In the genomic region with DNA sequence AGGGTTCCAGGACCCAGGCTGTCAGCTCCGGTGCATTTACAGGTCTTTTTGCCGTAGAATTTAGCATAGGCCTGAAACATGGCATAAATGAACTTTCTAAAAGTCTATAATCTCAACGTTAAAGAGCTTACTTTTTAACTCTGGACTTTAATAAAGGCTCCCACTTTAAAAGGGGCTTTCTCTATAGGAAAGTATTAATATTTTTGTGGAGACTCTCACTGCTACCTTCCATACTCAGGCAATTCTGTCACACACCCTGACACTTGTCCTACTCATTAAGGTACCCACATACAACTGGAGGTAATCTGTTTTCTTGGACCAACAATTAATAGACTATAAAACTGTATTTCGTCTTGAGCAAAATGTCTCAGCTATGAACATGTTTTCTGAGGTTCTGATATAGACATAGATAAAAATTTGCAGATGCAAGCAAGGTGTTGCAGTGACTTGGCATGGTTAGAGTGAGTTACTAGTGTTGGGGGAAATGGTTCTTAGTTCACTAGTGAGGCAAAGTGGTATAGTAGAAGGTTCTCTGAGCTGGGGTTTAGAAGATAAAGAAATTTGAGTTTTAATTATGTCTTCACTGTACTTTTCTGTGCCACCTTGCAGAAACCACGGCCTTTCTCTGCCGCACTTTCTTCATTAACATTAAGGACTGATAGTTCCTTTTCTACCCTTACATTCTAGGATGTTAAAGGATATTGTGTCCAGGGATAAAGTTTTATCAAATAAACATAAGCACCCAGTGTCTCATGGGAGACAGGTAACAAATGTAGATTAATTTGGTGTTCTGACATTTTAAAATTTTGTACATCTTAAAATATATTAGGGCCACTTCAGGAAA, we compare ENCODE assay signal across 8 cellular contexts. TPM values are rescaled to one million over a fixed set of nuclear protein-coding genes. Genes with fewer than 3 reads are reported as not detected.
DNase-seq lines count a peak whose midpoint lies in the region; ATAC-seq and TF ChIP-seq lines count a peak whose summit lies in the region.

No MANE protein-coding gene starts in this region.

- ATAC-seq in GM19455 (IDR thresholded peaks at IDR 0.05; ENCODE audit: unreplicated experiment) (no peak), GM19467 (IDR thresholded peaks at IDR 0.05; ENCODE audit: unreplicated experiment) (no peak)

- peak overlapping the region; percentile 79 for H3K4me3 Mint-ChIP-seq in T-helper 2 cell treated with Interferon-gamma antibody and Interleukin-4, amounts not matched to agents 5 μg/mL and 100 μg/mL, for 36 hours
- peak overlapping the region; percentile 92 for H3K4me3 Mint-ChIP-seq in glutamatergic neuron (ENCODE audit: unreplicated experiment)

- peak overlapping the region; percentile 73 to 87 (median 85) for H3K9ac ChIP-seq in skeletal muscle tissue (ENCODE audit: low read depth in 1 of 3, low read length in 3 of 3)

- DNase-seq in T-helper 2 cell treated with Interferon-gamma antibody and Interleukin-4, amounts not matched to agents 5 μg/mL and 100 μg/mL, for 36 hours (ENCODE audit: low spot score), result no peak
- DNase-seq in glutamatergic neuron (no peak), SIG-M5 (lab: John Stamatoyannopoulos, UW) (no peak), EL (no peak)

- H3K36me3 Mint-ChIP-seq in T-helper 2 cell treated with Interferon-gamma antibody and Interleukin-4, amounts not matched to agents 5 μg/mL and 100 μg/mL, for 36 hours (ENCODE audit: low read depth), result no peaks in the 10 kb centered on the region
- H3K36me3 Mint-ChIP-seq in glutamatergic neuron (ENCODE audit: unreplicated experiment), result no peaks in the 10 kb centered on the region

- CTCF ChIA-PET in HEK293 (lab: Yijun Ruan, JAX), result interaction anchor here (0.8 to 0.9 kb wide), 2 partner anchors 37 to 40 kb away, joined by 4 to 5 read pairs; no protein-coding TSS in a partner anchor

- H3K9me3 ChIP-seq in HEK293 (ENCODE audit: control insufficient read depth, insufficient read depth, low read depth, low read length) (no peaks in the 10 kb centered on the region), skeletal muscle tissue (ENCODE audit: control insufficient read depth in 3 of 3, low read length in 3 of 3) (no peaks in the 10 kb centered on the region)

- H3K4me3 ChIP-seq in HEK293 (ENCODE audit: low read depth, low read length), result peak overlapping the region; percentile 81
- peak overlapping the region; percentile 72 to 77 (median 76) for H3K4me3 ChIP-seq in skeletal muscle tissue (ENCODE audit: low read length in 3 of 3)

- peaks cover 7% of the 10 kb centered on the region; the same call in 1 of the 2 replicates for H3K4me1 ChIP-seq in HEK293 (ENCODE audit: control insufficient read depth, insufficient read depth, low read length)
- H3K4me1 ChIP-seq in skeletal muscle tissue (ENCODE audit: control insufficient read depth in 3 of 3, insufficient read depth in 3 of 3, low read length in 3 of 3), result peaks cover 4 to 20% (median 8%) of the 10 kb centered on the region in 3 donors

- peak overlapping the region; percentile 98 for H3K27ac ChIP-seq in HEK293 (ENCODE audit: extremely low read depth, low read depth, low read length)
- H3K27ac ChIP-seq in skeletal muscle tissue (ENCODE audit: low read depth, low read length), result peak overlapping the region; percentile 93

- no peaks in the 10 kb centered on the region for H3K9me3 Mint-ChIP-seq in T-helper 2 cell treated with Interferon-gamma antibody and Interleukin-4, amounts not matched to agents 5 μg/mL and 100 μg/mL, for 36 hours
- peaks cover 8% of the 10 kb centered on the region for H3K9me3 Mint-ChIP-seq in glutamatergic neuron (ENCODE audit: unreplicated experiment)

- H3K27ac Mint-ChIP-seq in T-helper 2 cell treated with Interferon-gamma antibody and Interleukin-4, amounts not matched to agents 5 μg/mL and 100 μg/mL, for 36 hours, result peak overlapping the region; percentile 96
- H3K27ac Mint-ChIP-seq in glutamatergic neuron (ENCODE audit: unreplicated experiment), result peak overlapping the region; percentile 92

- H3K36me3 ChIP-seq in HEK293 (ENCODE audit: control insufficient read depth in 2 of 2, insufficient read depth in 1 of 2, low read length in 2 of 2) (no peaks in the 10 kb centered on the region), skeletal muscle tissue (ENCODE audit: control insufficient read depth in 3 of 3, insufficient read depth in 3 of 3, low read length in 3 of 3) (no peaks in the 10 kb centered on the region)

- H3K4me1 Mint-ChIP-seq in T-helper 2 cell treated with Interferon-gamma antibody and Interleukin-4, amounts not matched to agents 5 μg/mL and 100 μg/mL, for 36 hours (ENCODE audit: low read depth), result peaks cover 43% of the 10 kb centered on the region
- H3K4me1 Mint-ChIP-seq in glutamatergic neuron (ENCODE audit: low read depth, unreplicated experiment), result peaks cover 14% of the 10 kb centered on the region

- H3K27me3 Mint-ChIP-seq in T-helper 2 cell treated with Interferon-gamma antibody and Interleukin-4, amounts not matched to agents 5 μg/mL and 100 μg/mL, for 36 hours (ENCODE audit: low read depth), result no peaks in the 10 kb centered on the region
- peaks cover 12% of the 10 kb centered on the region for H3K27me3 Mint-ChIP-seq in glutamatergic neuron (ENCODE audit: unreplicated experiment)

- no peaks in the 10 kb centered on the region for H3K27me3 ChIP-seq in skeletal muscle tissue (ENCODE audit: control insufficient read depth in 3 of 3, insufficient read depth in 3 of 3, low read length in 3 of 3)

- POLR2A ChIA-PET in HEK293 (lab: Yijun Ruan, JAX), result interaction anchor here (0.6 to 1.2 kb wide), 8 partner anchors 9 to 299 kb away, joined by 3 to 19 read pairs (median 4); partner anchors contain the start of gene NR4A2

- TF ChIP-seq CTCF in HEK293 (tag by site-specific recombination; IDR thresholded peaks at IDR 0.05) (no peak), glutamatergic neuron (IDR thresholded peaks at IDR 0.05; ENCODE audit: partially characterized antibody, unreplicated experiment) (no peak)

TF ChIP-seq in HEK293, 187 proteins besides CTCF, POLR2A, EP300 and RAD21:
- TF ChIP-seq ZNF148 (tag by site-specific recombination; IDR thresholded peaks at IDR 0.05; ENCODE audit: borderline replicate concordance) (no peak), ZNF335 (tag by site-specific recombination; conservative IDR thresholded peaks at IDR 0.05) (peak; percentile 62)
TF ChIP-seq in HEK293: peak in this region for 1.

RNA-seq across cellular contexts. Expression of gene NR4A2, which starts 10.8 kb away (rescaled TPM):
- total RNA-seq in glutamatergic neuron (ENCODE audit: unreplicated experiment) (2.2 TPM), skeletal muscle tissue (0.52 TPM)
